1 cellular context compared by ENCODE assay signal in the genomic region with DNA sequence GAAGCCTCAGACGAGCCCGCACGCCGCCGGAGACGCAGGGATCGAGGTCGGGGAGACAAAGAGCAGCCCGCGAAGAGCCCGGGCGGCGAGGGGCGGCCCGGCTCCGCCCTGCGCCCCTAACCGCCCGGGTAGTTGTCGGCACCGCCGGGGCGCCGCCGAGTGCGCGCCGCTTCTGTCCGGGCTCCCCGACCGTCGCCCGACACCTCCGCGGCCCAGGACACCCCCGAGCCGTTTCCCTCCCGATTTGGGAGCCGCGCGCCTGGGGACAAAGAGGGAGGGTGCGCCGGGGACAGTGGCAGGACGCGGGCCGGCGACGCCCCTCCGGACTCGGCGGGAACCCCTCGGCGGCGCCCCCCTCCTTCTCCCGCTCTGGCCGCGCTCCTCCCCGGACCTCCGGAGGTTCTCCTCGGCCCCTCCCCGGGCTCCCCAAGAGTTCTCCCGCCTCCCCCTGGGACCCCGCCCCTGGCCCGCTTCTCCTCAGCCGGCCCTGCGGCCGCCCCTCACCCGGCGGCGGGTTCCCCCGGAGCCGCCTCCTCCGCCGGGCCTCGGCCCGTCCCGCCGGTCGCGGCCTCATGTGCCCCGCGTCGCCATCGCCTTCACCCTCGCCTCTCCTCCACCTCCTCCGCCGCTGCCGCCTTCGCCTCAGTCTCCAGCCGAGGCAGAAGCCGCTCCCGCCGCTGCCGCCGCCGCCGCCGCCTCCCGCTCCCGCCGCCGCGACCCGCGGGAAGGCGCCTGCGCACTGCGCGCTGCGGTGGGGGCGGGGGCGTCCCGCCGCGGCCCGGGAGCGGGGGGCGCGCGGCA.
A peak's percentile ranks its signal among the peaks of the same experiment; 100 is the strongest.
TF ChIP-seq lines count a peak whose summit lies in the region.

A gene (minus strand): TSS at position 730 of the 801 bp plus-strand sequence. CDS start 24,470 bp downstream, outside the sequence.

TF ChIP-seq in HepG2, 621 proteins besides CTCF, POLR2A, EP300 and RAD21 (continued from another document and continues in another):
- TF ChIP-seq, protein P1, sequence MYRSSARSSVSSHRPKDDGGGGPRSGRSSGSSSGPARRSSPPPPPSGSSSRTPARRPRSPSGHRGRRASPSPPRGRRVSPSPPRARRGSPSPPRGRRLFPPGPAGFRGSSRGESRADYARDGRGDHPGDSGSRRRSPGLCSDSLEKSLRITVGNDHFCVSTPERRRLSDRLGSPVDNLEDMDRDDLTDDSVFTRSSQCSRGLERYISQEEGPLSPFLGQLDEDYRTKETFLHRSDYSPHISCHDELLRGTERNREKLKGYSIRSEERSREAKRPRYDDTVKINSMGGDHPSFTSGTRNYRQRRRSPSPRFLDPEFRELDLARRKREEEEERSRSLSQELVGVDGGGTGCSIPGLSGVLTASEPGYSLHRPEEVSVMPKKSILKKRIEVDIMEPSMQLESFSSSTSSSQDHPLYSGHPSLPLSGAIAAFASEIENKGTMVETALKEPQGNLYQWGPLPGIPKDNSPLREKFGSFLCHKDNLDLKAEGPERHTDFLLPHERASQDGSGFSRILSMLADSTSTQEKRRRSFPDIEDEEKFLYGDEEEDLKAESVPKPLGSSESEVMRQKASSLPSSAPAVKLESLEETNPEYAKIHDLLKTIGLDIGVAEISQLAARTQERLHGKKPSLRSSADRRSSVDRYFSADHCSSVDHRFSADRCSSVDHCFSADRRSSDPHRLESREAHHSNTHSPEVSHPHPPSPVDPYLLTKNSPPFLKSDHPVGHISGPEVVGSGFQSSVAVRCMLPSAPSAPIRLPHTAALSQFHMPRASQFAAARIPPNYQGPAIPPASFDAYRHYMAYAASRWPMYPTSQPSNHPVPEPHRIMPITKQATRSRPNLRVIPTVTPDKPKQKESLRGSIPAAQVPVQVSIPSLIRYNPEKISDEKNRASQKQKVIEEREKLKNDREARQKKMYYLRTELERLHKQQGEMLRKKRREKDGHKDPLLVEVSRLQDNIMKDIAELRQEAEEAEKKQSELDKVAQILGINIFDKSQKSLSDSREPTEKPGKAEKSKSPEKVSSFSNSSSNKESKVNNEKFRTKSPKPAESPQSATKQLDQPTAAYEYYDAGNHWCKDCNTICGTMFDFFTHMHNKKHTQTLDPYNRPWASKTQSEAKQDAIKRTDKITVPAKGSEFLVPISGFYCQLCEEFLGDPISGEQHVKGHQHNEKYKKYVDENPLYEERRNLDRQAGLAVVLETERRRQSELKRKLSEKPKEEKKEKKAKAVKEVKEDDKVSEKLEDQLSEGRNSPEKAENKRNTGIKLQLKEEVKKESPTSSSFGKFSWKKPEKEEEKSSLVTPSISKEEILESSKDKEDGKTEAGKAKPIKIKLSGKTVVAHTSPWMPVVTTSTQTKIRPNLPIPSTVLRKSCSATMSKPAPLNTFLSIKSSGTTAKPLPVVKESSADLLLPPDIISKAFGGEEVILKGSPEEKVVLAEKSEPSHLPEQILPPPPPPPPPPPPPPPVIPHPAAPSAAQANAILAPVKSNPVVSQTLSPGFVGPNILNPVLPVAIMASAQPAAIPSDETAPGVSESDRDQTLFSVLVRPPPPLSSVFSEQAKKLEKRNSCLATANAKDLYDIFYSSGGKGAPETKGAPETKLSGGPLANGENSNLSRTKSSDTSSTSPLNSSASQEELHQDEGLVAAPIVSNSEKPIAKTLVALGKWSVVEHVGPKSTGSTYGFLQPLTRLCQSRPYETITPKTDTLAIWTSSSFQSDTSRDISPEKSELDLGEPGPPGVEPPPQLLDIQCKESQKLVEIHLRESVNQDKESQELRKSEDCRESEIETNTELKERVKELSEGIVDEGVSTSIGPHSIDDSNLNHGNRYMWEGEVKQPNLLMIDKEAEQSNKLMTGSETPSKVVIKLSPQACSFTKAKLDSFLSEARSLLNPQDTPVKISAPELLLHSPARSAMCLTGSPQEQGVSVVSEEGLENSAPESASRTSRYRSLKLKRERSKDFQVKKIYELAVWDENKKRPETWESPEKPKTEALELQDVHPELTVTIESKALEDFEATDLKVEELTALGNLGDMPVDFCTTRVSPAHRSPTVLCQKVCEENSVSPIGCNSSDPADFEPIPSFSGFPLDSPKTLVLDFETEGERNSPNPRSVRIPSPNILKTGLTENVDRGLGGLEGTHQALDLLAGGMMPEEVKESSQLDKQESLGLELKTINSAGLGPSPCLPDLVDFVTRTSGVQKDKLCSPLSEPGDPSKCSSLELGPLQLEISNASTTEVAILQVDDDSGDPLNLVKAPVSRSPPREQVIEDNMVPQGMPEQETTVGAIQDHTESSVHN (CRISPR knock-in tag; IDR thresholded peaks at IDR 0.05) = no peak
- TF ChIP-seq, protein P2, sequence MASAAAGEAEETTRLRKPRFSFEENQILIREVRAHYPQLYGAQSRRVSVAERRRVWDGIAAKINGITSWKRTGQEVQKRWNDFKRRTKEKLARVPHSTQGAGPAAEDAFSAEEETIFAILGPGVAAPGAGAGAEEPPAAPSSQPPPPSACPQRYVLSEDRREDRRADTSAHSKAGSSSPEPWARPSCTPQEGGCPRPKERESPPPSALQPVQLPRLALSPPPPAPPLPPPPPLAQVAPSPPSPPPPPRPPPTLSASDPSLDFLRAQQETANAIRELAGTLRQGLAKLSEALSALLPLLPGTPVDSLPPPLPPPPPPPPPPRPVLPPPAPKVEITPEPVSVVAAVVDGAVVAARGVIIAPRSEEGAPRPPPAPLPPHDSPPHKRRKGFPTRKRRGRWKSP (CRISPR knock-in tag; IDR thresholded peaks at IDR 0.05) = 0 out of 2 replicates have a peak, but pooled peaks have one; percentile 37
- 0 out of 2 replicates have a peak, but pooled peaks have one; percentile 39 for TF ChIP-seq ZFY (CRISPR knock-in tag; IDR thresholded peaks at IDR 0.05)
- TF ChIP-seq, protein P3, sequence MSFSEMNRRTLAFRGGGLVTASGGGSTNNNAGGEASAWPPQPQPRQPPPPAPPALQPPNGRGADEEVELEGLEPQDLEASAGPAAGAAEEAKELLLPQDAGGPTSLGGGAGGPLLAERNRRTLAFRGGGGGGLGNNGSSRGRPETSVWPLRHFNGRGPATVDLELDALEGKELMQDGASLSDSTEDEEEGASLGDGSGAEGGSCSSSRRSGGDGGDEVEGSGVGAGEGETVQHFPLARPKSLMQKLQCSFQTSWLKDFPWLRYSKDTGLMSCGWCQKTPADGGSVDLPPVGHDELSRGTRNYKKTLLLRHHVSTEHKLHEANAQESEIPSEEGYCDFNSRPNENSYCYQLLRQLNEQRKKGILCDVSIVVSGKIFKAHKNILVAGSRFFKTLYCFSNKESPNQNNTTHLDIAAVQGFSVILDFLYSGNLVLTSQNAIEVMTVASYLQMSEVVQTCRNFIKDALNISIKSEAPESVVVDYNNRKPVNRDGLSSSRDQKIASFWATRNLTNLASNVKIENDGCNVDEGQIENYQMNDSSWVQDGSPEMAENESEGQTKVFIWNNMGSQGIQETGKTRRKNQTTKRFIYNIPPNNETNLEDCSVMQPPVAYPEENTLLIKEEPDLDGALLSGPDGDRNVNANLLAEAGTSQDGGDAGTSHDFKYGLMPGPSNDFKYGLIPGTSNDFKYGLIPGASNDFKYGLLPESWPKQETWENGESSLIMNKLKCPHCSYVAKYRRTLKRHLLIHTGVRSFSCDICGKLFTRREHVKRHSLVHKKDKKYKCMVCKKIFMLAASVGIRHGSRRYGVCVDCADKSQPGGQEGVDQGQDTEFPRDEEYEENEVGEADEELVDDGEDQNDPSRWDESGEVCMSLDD (CRISPR knock-in tag; IDR thresholded peaks at IDR 0.05; ENCODE audit: borderline replicate concordance) = 0 out of 2 replicates have a peak, but pooled peaks have one; percentile 57
- TF ChIP-seq ZNF660 (CRISPR knock-in tag; IDR thresholded peaks at IDR 0.05; ENCODE audit: borderline replicate concordance, low read depth) = no peak
- TF ChIP-seq SRSF4 (IDR thresholded peaks at IDR 0.05; ENCODE audit: low read depth, low read length, poor library complexity, severe bottlenecking) = no peak
- no peak for TF ChIP-seq AHR (CRISPR knock-in tag; IDR thresholded peaks at IDR 0.05)
- TF ChIP-seq RARG (CRISPR knock-in tag; IDR thresholded peaks at IDR 0.05; ENCODE audit: low read depth) = no peak
- 0 out of 2 replicates have a peak, but pooled peaks have one; percentile 6 for TF ChIP-seq PHF8 (CRISPR knock-in tag; IDR thresholded peaks at IDR 0.05)
- TF ChIP-seq CBX2 (IDR thresholded peaks at IDR 0.05; ENCODE audit: low read depth, low read length) = no peak
- TF ChIP-seq CBX2 (CRISPR knock-in tag; IDR thresholded peaks at IDR 0.05; ENCODE audit: low read depth) = no peak; the same call in 1 of the 2 replicates
- TF ChIP-seq ZNF713 (CRISPR knock-in tag; IDR thresholded peaks at IDR 0.05) = no peak
- TF ChIP-seq, protein P4, sequence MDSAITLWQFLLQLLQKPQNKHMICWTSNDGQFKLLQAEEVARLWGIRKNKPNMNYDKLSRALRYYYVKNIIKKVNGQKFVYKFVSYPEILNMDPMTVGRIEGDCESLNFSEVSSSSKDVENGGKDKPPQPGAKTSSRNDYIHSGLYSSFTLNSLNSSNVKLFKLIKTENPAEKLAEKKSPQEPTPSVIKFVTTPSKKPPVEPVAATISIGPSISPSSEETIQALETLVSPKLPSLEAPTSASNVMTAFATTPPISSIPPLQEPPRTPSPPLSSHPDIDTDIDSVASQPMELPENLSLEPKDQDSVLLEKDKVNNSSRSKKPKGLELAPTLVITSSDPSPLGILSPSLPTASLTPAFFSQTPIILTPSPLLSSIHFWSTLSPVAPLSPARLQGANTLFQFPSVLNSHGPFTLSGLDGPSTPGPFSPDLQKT (CRISPR knock-in tag; IDR thresholded peaks at IDR 0.05; ENCODE audit: borderline replicate concordance) = no peak
- no peak for TF ChIP-seq ZNF451 (CRISPR knock-in tag; IDR thresholded peaks at IDR 0.05)
- TF ChIP-seq WIZ (CRISPR knock-in tag; IDR thresholded peaks at IDR 0.05) = no peak
- TF ChIP-seq SAFB2 (CRISPR knock-in tag; IDR thresholded peaks at IDR 0.05; ENCODE audit: borderline replicate concordance, low read depth) = no peak
- TF ChIP-seq JDP2 (CRISPR knock-in tag; IDR thresholded peaks at IDR 0.05; ENCODE audit: borderline replicate concordance) = no peak
- TF ChIP-seq ZNF614 (CRISPR knock-in tag; IDR thresholded peaks at IDR 0.05; ENCODE audit: borderline replicate concordance) = no peak
- no peak for TF ChIP-seq GFI1 (CRISPR knock-in tag; IDR thresholded peaks at IDR 0.05; ENCODE audit: borderline replicate concordance)
- no peak for TF ChIP-seq ZFP90 (CRISPR knock-in tag; IDR thresholded peaks at IDR 0.05; ENCODE audit: borderline replicate concordance)
- TF ChIP-seq ZNF446 (CRISPR knock-in tag; IDR thresholded peaks at IDR 0.05) = no peak
- no peak for TF ChIP-seq IKZF4 (CRISPR knock-in tag; IDR thresholded peaks at IDR 0.05; ENCODE audit: borderline replicate concordance, low read depth, not compliant biosample characterization)
- TF ChIP-seq, protein P5, sequence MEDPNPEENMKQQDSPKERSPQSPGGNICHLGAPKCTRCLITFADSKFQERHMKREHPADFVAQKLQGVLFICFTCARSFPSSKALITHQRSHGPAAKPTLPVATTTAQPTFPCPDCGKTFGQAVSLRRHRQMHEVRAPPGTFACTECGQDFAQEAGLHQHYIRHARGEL (CRISPR knock-in tag; IDR thresholded peaks at IDR 0.05) = no peak
- peak; percentile 39 for TF ChIP-seq HNRNPLL (IDR thresholded peaks at IDR 0.05; ENCODE audit: low read depth, low read length, poor library complexity, severe bottlenecking)
- TF ChIP-seq SRSF9 (IDR thresholded peaks at IDR 0.05; ENCODE audit: borderline replicate concordance, insufficient read depth, low read depth, low read length, poor library complexity, severe bottlenecking) = no peak
- TF ChIP-seq, protein P6, sequence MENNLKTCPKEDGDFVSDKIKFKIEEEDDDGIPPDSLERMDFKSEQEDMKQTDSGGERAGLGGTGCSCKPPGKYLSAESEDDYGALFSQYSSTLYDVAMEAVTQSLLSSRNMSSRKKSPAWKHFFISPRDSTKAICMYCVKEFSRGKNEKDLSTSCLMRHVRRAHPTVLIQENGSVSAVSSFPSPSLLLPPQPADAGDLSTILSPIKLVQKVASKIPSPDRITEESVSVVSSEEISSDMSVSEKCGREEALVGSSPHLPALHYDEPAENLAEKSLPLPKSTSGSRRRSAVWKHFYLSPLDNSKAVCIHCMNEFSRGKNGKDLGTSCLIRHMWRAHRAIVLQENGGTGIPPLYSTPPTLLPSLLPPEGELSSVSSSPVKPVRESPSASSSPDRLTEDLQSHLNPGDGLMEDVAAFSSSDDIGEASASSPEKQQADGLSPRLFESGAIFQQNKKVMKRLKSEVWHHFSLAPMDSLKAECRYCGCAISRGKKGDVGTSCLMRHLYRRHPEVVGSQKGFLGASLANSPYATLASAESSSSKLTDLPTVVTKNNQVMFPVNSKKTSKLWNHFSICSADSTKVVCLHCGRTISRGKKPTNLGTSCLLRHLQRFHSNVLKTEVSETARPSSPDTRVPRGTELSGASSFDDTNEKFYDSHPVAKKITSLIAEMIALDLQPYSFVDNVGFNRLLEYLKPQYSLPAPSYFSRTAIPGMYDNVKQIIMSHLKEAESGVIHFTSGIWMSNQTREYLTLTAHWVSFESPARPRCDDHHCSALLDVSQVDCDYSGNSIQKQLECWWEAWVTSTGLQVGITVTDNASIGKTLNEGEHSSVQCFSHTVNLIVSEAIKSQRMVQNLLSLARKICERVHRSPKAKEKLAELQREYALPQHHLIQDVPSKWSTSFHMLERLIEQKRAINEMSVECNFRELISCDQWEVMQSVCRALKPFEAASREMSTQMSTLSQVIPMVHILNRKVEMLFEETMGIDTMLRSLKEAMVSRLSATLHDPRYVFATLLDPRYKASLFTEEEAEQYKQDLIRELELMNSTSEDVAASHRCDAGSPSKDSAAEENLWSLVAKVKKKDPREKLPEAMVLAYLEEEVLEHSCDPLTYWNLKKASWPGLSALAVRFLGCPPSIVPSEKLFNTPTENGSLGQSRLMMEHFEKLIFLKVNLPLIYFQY (CRISPR knock-in tag; IDR thresholded peaks at IDR 0.05; ENCODE audit: borderline replicate concordance) = no peak
- TF ChIP-seq ZNF263 (CRISPR knock-in tag; IDR thresholded peaks at IDR 0.05) = 0 out of 2 replicates have a peak, but pooled peaks have one; percentile 30
- TF ChIP-seq CREB1 (IDR thresholded peaks at IDR 0.05) = no peak
- no peak for TF ChIP-seq CREB1 (CRISPR knock-in tag; IDR thresholded peaks at IDR 0.05)
- peak; percentile 93 for TF ChIP-seq ZNF777 (CRISPR knock-in tag; IDR thresholded peaks at IDR 0.05)
- 0 out of 2 replicates have a peak, but pooled peaks have one; percentile 20 for TF ChIP-seq ZBTB7B (CRISPR knock-in tag; IDR thresholded peaks at IDR 0.05)
- no peak for TF ChIP-seq ETV6 (CRISPR knock-in tag; conservative IDR thresholded peaks at IDR 0.05)
- TF ChIP-seq, protein P7, sequence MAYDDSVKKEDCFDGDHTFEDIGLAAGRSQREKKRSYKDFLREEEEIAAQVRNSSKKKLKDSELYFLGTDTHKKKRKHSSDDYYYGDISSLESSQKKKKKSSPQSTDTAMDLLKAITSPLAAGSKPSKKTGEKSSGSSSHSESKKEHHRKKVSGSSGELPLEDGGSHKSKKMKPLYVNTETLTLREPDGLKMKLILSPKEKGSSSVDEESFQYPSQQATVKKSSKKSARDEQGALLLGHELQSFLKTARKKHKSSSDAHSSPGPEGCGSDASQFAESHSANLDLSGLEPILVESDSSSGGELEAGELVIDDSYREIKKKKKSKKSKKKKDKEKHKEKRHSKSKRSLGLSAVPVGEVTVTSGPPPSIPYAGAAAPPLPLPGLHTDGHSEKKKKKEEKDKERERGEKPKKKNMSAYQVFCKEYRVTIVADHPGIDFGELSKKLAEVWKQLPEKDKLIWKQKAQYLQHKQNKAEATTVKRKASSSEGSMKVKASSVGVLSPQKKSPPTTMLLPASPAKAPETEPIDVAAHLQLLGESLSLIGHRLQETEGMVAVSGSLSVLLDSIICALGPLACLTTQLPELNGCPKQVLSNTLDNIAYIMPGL (CRISPR knock-in tag; IDR thresholded peaks at IDR 0.05; ENCODE audit: borderline replicate concordance in 1 of 2, low read depth in 1 of 2) = no peak
- TF ChIP-seq IKZF1 (IDR thresholded peaks at IDR 0.05) = no peak
- TF ChIP-seq ZNF780A (CRISPR knock-in tag; IDR thresholded peaks at IDR 0.05) = no peak
- no peak for TF ChIP-seq SP140L (CRISPR knock-in tag; IDR thresholded peaks at IDR 0.05; ENCODE audit: borderline replicate concordance)
